Comparison of ENCODE assay signal across 8 cellular contexts in the genomic region with DNA sequence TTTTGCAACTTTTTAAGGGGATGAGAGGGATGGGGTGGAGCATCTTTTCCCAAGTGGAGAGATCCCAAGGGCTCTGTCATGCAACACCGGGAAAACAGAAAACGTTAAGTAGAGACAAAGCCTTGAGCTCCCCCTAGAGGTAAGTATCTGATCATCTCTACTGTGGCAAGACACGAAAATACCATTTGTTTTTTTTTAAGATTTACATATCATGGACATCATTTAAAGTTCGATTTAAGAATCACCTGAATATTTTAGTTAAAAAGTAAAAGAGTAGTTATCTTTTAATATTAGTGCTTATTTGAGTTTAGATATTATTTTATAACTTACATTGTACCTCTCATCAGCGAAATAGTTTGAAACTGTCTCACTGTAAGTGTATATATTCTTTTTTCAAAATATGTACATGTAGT.
A peak's percentile ranks its signal among the peaks of the same experiment; 100 is the strongest.
DNase-seq lines count a peak whose midpoint lies in the region; ATAC-seq and TF ChIP-seq lines count a peak whose summit lies in the region.

No MANE protein-coding gene starts in this region.

- DNase-seq in activated CD4-positive, alpha-beta T cell treated with anti-CD3 and anti-CD28 coated beads, Interleukin-2, amount 10 ng/mL, durations not matched to agents 7 days and 5 days = peak; percentile 24
- no peak for DNase-seq in activated CD4-positive, alpha-beta T cell treated with anti-CD3 and anti-CD28 coated beads, Interleukin-2, amount 50 U/mL, for 1 hour
- DNase-seq in NCI-H510A treated with DMSO at 0.1 percent for 48 hours (lab: John Stamatoyannopoulos, UW) (peak; percentile 76), iris pigment epithelial cell (ENCODE audit: low read depth) (peak; percentile 48), superior temporal gyrus (ENCODE audit: extremely low spot score) (peak; percentile 84)
- DNase-seq in activated CD4-positive, alpha-beta T cell treated with anti-CD3 and anti-CD28 coated beads for 1 hour = no peak

- no peaks in the 10 kb centered on the region for H3K36me3 Mint-ChIP-seq in activated CD4-positive, alpha-beta T cell treated with anti-CD3 and anti-CD28 coated beads, Interleukin-2, amount 10 ng/mL, durations not matched to agents 7 days and 5 days (ENCODE audit: low read depth)
- no peaks in the 10 kb centered on the region for H3K36me3 Mint-ChIP-seq in brain

- POLR2A ChIA-PET in activated CD4-positive, alpha-beta T cell treated with anti-CD3 and anti-CD28 coated beads, Interleukin-2, amount 10 ng/mL, durations not matched to agents 7 days and 5 days (lab: Charles Lee) = no interaction called here

- no peaks in the 10 kb centered on the region for H3K9me3 Mint-ChIP-seq in activated CD4-positive, alpha-beta T cell treated with anti-CD3 and anti-CD28 coated beads, Interleukin-2, amount 10 ng/mL, durations not matched to agents 7 days and 5 days
- peaks cover 0 to 3% (median 0%) of the 10 kb centered on the region in 5 experiments for H3K9me3 Mint-ChIP-seq in brain

- ATAC-seq in HG02938 (IDR thresholded peaks at IDR 0.05; ENCODE audit: unreplicated experiment) = peak; percentile 58

- H3K4me3 Mint-ChIP-seq in activated CD4-positive, alpha-beta T cell treated with anti-CD3 and anti-CD28 coated beads, Interleukin-2, amount 10 ng/mL, durations not matched to agents 7 days and 5 days = no peak overlapping the region
- no peak overlapping the region for H3K4me3 Mint-ChIP-seq in brain

- TF ChIP-seq CTCF in brain (conservative IDR thresholded peaks at IDR 0.05) = peak; percentile 77 to 85

- peaks cover under 1% of the 10 kb centered on the region for H3K4me1 Mint-ChIP-seq in activated CD4-positive, alpha-beta T cell treated with anti-CD3 and anti-CD28 coated beads, Interleukin-2, amount 10 ng/mL, durations not matched to agents 7 days and 5 days
- no peaks in the 10 kb centered on the region for H3K4me1 Mint-ChIP-seq in brain

- no peak overlapping the region for H3K27ac Mint-ChIP-seq in activated CD4-positive, alpha-beta T cell treated with anti-CD3 and anti-CD28 coated beads, Interleukin-2, amount 10 ng/mL, durations not matched to agents 7 days and 5 days
- no peak overlapping the region for H3K27ac Mint-ChIP-seq in brain

- CTCF ChIA-PET in activated CD4-positive, alpha-beta T cell treated with anti-CD3 and anti-CD28 coated beads, Interleukin-2, amount 10 ng/mL, durations not matched to agents 7 days and 5 days (lab: Charles Lee) = interaction anchor here (0.6 to 1.4 kb wide), 7 partner anchors 125 to 437 kb away, joined by 3 to 4 read pairs (median 4); no protein-coding TSS in a partner anchor

- H3K27me3 Mint-ChIP-seq in activated CD4-positive, alpha-beta T cell treated with anti-CD3 and anti-CD28 coated beads, Interleukin-2, amount 10 ng/mL, durations not matched to agents 7 days and 5 days = no peaks in the 10 kb centered on the region
- peaks cover 7% of the 10 kb centered on the region for H3K27me3 Mint-ChIP-seq in brain

Comparison
In these comparisons a context has a peak if more than half of its experiments do, and no peak if none do; other contexts are left out.
1. DNase-seq: peak in activated CD4-positive, alpha-beta T cell treated with anti-CD3 and anti-CD28 coated beads, Interleukin-2, amount 10 ng/mL, durations not matched to agents 7 days and 5 days (single experiment), NCI-H510A treated with DMSO at 0.1 percent for 48 hours (single experiment), iris pigment epithelial cell (single experiment) and superior temporal gyrus (single experiment); none in activated CD4-positive, alpha-beta T cell treated with anti-CD3 and anti-CD28 coated beads, Interleukin-2, amount 50 U/mL, for 1 hour (single experiment) and activated CD4-positive, alpha-beta T cell treated with anti-CD3 and anti-CD28 coated beads for 1 hour (single experiment).